Comparison of ENCODE assay signal across 22 cellular contexts in the genomic region with DNA sequence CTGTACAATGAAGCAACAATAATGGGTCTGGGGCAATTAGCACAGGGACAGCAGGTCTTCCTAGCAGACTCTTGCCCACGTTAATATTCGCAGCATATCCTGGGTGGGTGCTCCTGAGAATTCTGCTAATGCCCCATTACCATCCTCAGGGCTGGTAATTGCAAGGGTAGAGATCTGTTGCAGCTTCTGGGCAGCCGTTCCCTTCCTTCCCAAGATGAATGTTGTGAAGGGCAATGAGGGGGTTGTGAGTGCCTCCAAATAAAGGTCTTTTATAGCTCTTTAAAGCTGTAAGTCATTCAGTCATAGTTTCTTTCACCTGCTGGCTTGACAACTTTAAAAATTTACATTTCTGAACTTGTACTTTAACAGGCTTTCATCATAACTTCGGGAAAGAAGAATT.
"Had no signal": no experiment of that assay in that cellular context is flagged by ENCODE, and none has a peak within 500 bp of the region (broad histone marks: within the 10 kb centered on the region; RNA-seq: fewer than 3 reads in every experiment).

No MANE protein-coding gene starts in this region.

- H3K9me3 Mint-ChIP-seq: dendritic cell treated with granulocyte-macrophage colony-stimulating factor and Interleukin-4, amounts not matched to agents 40 ng/mL and 50 ng/mL, for 4 days; effector memory CD8-positive, alpha-beta T cell; endodermal cell had no signal

- H3K4me1 ChIP-seq: colonic mucosa, foreskin keratinocyte, gastroesophageal sphincter, heart right ventricle, left lung, lower lobe of right lung had no signal

- H3K36me3 ChIP-seq: colonic mucosa, gastroesophageal sphincter, heart right ventricle, left lung, lower lobe of right lung had no signal

- H3K4me3 ChIP-seq: colonic mucosa, gastroesophageal sphincter, heart right ventricle, left lung, lower lobe of right lung, mucosa of descending colon had no signal

- H3K27me3 ChIP-seq: colonic mucosa, foreskin keratinocyte, gastroesophageal sphincter, heart right ventricle, left lung had no signal

- H3K4me3 Mint-ChIP-seq: dendritic cell treated with granulocyte-macrophage colony-stimulating factor and Interleukin-4, amounts not matched to agents 40 ng/mL and 50 ng/mL, for 4 days; effector memory CD8-positive, alpha-beta T cell; endodermal cell; mesothelial cell of epicardium; naive thymus-derived CD4-positive, alpha-beta T cell had no signal

- DNase-seq: colonic mucosa; cortex of kidney; effector CD8-positive, alpha-beta T cell; effector memory CD8-positive, alpha-beta T cell; endodermal cell; erythroblast; foreskin keratinocyte; head of caudate nucleus; heart right ventricle; hippocampal formation; left cardiac atrium; left lung; left ventricle myocardium superior; lower lobe of right lung; mesenchymal stem cell; mucosa of descending colon; naive thymus-derived CD4-positive, alpha-beta T cell had no signal

- H3K4me1 Mint-ChIP-seq: mesothelial cell of epicardium; naive thymus-derived CD4-positive, alpha-beta T cell had no signal

- H3K27ac ChIP-seq: colonic mucosa, epithelial cell of prostate, foreskin keratinocyte, gastroesophageal sphincter, heart right ventricle, left lung, lower lobe of right lung had no signal

- H3K9me3 ChIP-seq: colonic mucosa, gastroesophageal sphincter, heart right ventricle, left lung, lower lobe of right lung, mucosa of descending colon had no signal

- H3K36me3 Mint-ChIP-seq: mesothelial cell of epicardium; naive thymus-derived CD4-positive, alpha-beta T cell had no signal

- H3K27ac Mint-ChIP-seq: dendritic cell treated with granulocyte-macrophage colony-stimulating factor and Interleukin-4, amounts not matched to agents 40 ng/mL and 50 ng/mL, for 4 days; effector memory CD8-positive, alpha-beta T cell; endodermal cell; mesothelial cell of epicardium; naive thymus-derived CD4-positive, alpha-beta T cell had no signal

- ATAC-seq: effector memory CD8-positive, alpha-beta T cell; esophagus mucosa; foreskin keratinocyte; gastroesophageal sphincter; heart right ventricle; left cardiac atrium; left lung; left ventricle myocardium superior; lower lobe of right lung; mucosa of descending colon; naive thymus-derived CD4-positive, alpha-beta T cell had no signal
